ENCODE assay signal across 14 cellular contexts in genomic region chr2:23541453-23542334, GRCh38.
DNase-seq lines count a peak whose midpoint lies in the region; ATAC-seq and TF ChIP-seq lines count a peak whose summit lies in the region.
"Had no signal": no experiment of that assay in that cellular context is flagged by ENCODE, and none has a peak within 500 bp of the region (broad histone marks: within the 10 kb centered on the region; RNA-seq: fewer than 3 reads in every experiment).

No MANE protein-coding gene starts in this region.

- no peak overlapping the region for H3K9ac ChIP-seq in HCT116 (ENCODE audit: low read length)
- H3K9ac ChIP-seq: KMS-11, neural progenitor cell had no signal

- H3K9me3 ChIP-seq in HCT116 (ENCODE audit: control insufficient read depth in 1 of 2, insufficient read depth in 1 of 2, low read depth in 1 of 2, low read length in 2 of 2) (no peaks in the 10 kb centered on the region), sigmoid colon (no peaks in the 10 kb centered on the region)
- H3K9me3 ChIP-seq: colonic mucosa, thoracic aorta had no signal

- BruUV-seq in HCT116 (replicated peaks; lab: Mats Ljungman, UMichigan): no TSS peak

- no peak for TF ChIP-seq CTCF in HCT116 (IDR thresholded peaks at IDR 0.05 in 2 of 3, conservative IDR thresholded peaks at IDR 0.05 in 1 of 3; ENCODE audit: borderline replicate concordance in 1 of 3, insufficient read depth in 1 of 3, low read depth in 2 of 3, low read length in 2 of 3)
- TF ChIP-seq CTCF in glutamatergic neuron (IDR thresholded peaks at IDR 0.05; ENCODE audit: partially characterized antibody, unreplicated experiment): no peak
- no peak for TF ChIP-seq CTCF in sigmoid colon (IDR thresholded peaks at IDR 0.05)
- no peak for TF ChIP-seq CTCF in RWPE1 (conservative IDR thresholded peaks at IDR 0.05; ENCODE audit: low read depth)

- H3K27me3 ChIP-seq in HCT116 (ENCODE audit: insufficient read depth, low read length): no peaks in the 10 kb centered on the region
- H3K27me3 ChIP-seq in sigmoid colon: no peaks in the 10 kb centered on the region
- H3K27me3 ChIP-seq: colonic mucosa, neural progenitor cell had no signal

- peak overlapping the region; percentile 69 for H3K4me3 Mint-ChIP-seq in glutamatergic neuron (ENCODE audit: unreplicated experiment)
- H3K4me3 Mint-ChIP-seq: neural progenitor cell had no signal

- POLR2A ChIA-PET in HCT116 (lab: Charles Lee): no interaction called here
- POLR2A ChIA-PET in RWPE1 (lab: Yijun Ruan, JAX; ENCODE audit: low non-redundant PET): interaction anchor here (0.8 kb wide), 1 partner anchor 166 kb away, joined by 3 read pairs; no protein-coding TSS in a partner anchor

- H3K27ac Mint-ChIP-seq in glutamatergic neuron (ENCODE audit: unreplicated experiment): peak overlapping the region; percentile 85
- H3K27ac Mint-ChIP-seq: activated T-helper 2 cell treated with anti-CD3 and anti-CD28 coated beads, Interferon-gamma antibody, Interleukin-2, Interleukin-4, amounts not matched to agents 10 μg/mL and 5 μg/mL and 100 μg/mL, durations not matched to agents 14 hours and 24 hours and 36 hours had no signal

- DNase-seq in HCT116 (ENCODE audit: low read depth, low spot score): no peak
- peak; percentile 89 for DNase-seq in NCI-H69 (lab: John Stamatoyannopoulos, UW)
- no peak for DNase-seq in glutamatergic neuron
- DNase-seq in sigmoid colon: peak; percentile 85
- DNase-seq in activated T-cell treated with anti-CD3 and anti-CD28 coated beads, Interleukin-2, amount 50 U/mL, for 48 hours: no peak
- DNase-seq in RWPE1 (ENCODE audit: low spot score): no peak
- DNase-seq in HUDEP-2 (lab: John Stamatoyannopoulos, UW; ENCODE audit: unreplicated experiment in 76 of 76): no peak
- DNase-seq: activated CD4-positive, CD25-positive, alpha-beta regulatory T cell treated with anti-CD3 and anti-CD28 coated beads, Interleukin-2, amount 50 U/mL, for 72 hours; colonic mucosa had no signal

- no peak for TF ChIP-seq EP300 in sigmoid colon (IDR thresholded peaks at IDR 0.05)

- peaks cover 13% of the 10 kb centered on the region for H3K36me3 Mint-ChIP-seq in glutamatergic neuron (ENCODE audit: unreplicated experiment)
- H3K36me3 Mint-ChIP-seq: neural progenitor cell had no signal

- no peak overlapping the region for H3K4me2 ChIP-seq in HCT116 (ENCODE audit: low read length)
- H3K4me2 ChIP-seq: KMS-11, neural progenitor cell had no signal

- CTCF ChIA-PET in HCT116 (lab: Charles Lee): no interaction called here
- CTCF ChIA-PET in RWPE1 (lab: Yijun Ruan, JAX): no interaction called here

- no peak for TF ChIP-seq RAD21 in HCT116 (IDR thresholded peaks at IDR 0.05; ENCODE audit: low read depth)

- no peak overlapping the region for H2AFZ ChIP-seq in HCT116 (ENCODE audit: low read depth, low read length, poor library complexity, severe bottlenecking)
- H2AFZ ChIP-seq: neural progenitor cell had no signal

- no peaks in the 10 kb centered on the region for H4K20me1 ChIP-seq in HCT116 (ENCODE audit: insufficient read depth)

- ATAC-seq in HCT116 (no peak), HG02588 (IDR thresholded peaks at IDR 0.05; ENCODE audit: unreplicated experiment) (no peak)

- TF ChIP-seq POLR2A in HCT116 (IDR thresholded peaks at IDR 0.05; ENCODE audit: borderline replicate concordance, extremely low read depth, insufficient read depth, insufficient read length) (no peak), sigmoid colon (IDR thresholded peaks at IDR 0.05) (no peak)

- no peak overlapping the region for H3K27ac ChIP-seq in HCT116 (ENCODE audit: low read depth, low read length)
- H3K27ac ChIP-seq in sigmoid colon: peak overlapping the region in 3 of 4 donors; percentile 42 to 50 (median 46)
- no peak overlapping the region for H3K27ac ChIP-seq in RWPE1
- H3K27ac ChIP-seq: colonic mucosa, KMS-11, neural progenitor cell, thoracic aorta had no signal

- H3K36me3 ChIP-seq in HCT116 (ENCODE audit: control insufficient read depth in 1 of 2, insufficient read depth in 2 of 2, low read length in 2 of 2) (no peaks in the 10 kb centered on the region), sigmoid colon (no peaks in the 10 kb centered on the region)
- H3K36me3 ChIP-seq: colonic mucosa, neural progenitor cell, thoracic aorta had no signal

- no peaks in the 10 kb centered on the region for H3K9me2 ChIP-seq in HCT116 (ENCODE audit: insufficient read depth)

- peaks cover 10% of the 10 kb centered on the region for H3K27me3 Mint-ChIP-seq in glutamatergic neuron (ENCODE audit: unreplicated experiment)

- peaks cover 65% of the 10 kb centered on the region for H3K4me1 Mint-ChIP-seq in glutamatergic neuron (ENCODE audit: low read depth, unreplicated experiment)

- H3K4me3 ChIP-seq in HCT116 (replicated peaks in 1 of 2; ENCODE audit: low read depth in 1 of 2, low read length in 2 of 2) (no peak overlapping the region), sigmoid colon (no peak overlapping the region)
- H3K4me3 ChIP-seq: colonic mucosa, neural progenitor cell, thoracic aorta had no signal

- peaks cover 16% of the 10 kb centered on the region for H3K9me3 Mint-ChIP-seq in glutamatergic neuron (ENCODE audit: unreplicated experiment)
- H3K9me3 Mint-ChIP-seq: activated T-helper 2 cell treated with anti-CD3 and anti-CD28 coated beads, Interferon-gamma antibody, Interleukin-2, Interleukin-4, amounts not matched to agents 10 μg/mL and 5 μg/mL and 100 μg/mL, durations not matched to agents 14 hours and 24 hours and 36 hours; neural progenitor cell had no signal

- no peaks in the 10 kb centered on the region for H3K79me2 ChIP-seq in HCT116 (ENCODE audit: insufficient read depth, low read length)

- intact Hi-C loops in HCT116 (cut with micrococcal nuclease): no loop called here
- intact Hi-C loops in sigmoid colon (cut with DNase I): no loop called here

- RAD21 ChIA-PET in HCT116 (lab: Charles Lee; ENCODE audit: low non-redundant PET in 1 of 2, low total read pairs in 2 of 2, uncharacterized antibody in 2 of 2, unreplicated experiment in 2 of 2): no interaction called here

- H3K4me1 ChIP-seq in HCT116 (ENCODE audit: control insufficient read depth in 1 of 2, insufficient read depth in 2 of 2, low read length in 2 of 2): peaks cover 0 to 14% of the 10 kb centered on the region in 2 experiments; a peak in 1 of 4 replicates
- peaks cover 0 to 42% (median 32%) of the 10 kb centered on the region in 4 donors for H3K4me1 ChIP-seq in sigmoid colon
- H3K4me1 ChIP-seq: colonic mucosa, neural progenitor cell had no signal

- 27 to 72% methylated on average over 8 of the region's 8 CpGs for WGBS in sigmoid colon, 2 donors

TF ChIP-seq in HCT116, 20 proteins besides CTCF, POLR2A, EP300 and RAD21:
- TF ChIP-seq CBX3 (IDR thresholded peaks at IDR 0.05; ENCODE audit: low read depth): no peak
- TF ChIP-seq MAX (IDR thresholded peaks at IDR 0.05): no peak
- no peak for TF ChIP-seq EZH2phosphoT487 (IDR thresholded peaks at IDR 0.05; ENCODE audit: borderline replicate concordance)
- TF ChIP-seq POLR2AphosphoS5 (IDR thresholded peaks at IDR 0.05; ENCODE audit: low read depth, low read length): no peak
- no peak for TF ChIP-seq SP1 (IDR thresholded peaks at IDR 0.05; ENCODE audit: low read depth)
- TF ChIP-seq EGR1 (IDR thresholded peaks at IDR 0.05; ENCODE audit: low read depth): no peak
- peak; percentile 57 for TF ChIP-seq TCF7L2 (IDR thresholded peaks at IDR 0.05; ENCODE audit: borderline replicate concordance, extremely low read depth, insufficient read depth, insufficient read length)
TF ChIP-seq in HCT116: peak in this region for 1.

Comparison
In these comparisons a context has a peak if more than half of its experiments do, and no peak if none do; other contexts are left out.
1. DNase-seq: peak in NCI-H69 (single experiment) and sigmoid colon (single experiment); none in HCT116 (single experiment), glutamatergic neuron (single experiment), activated T-cell treated with anti-CD3 and anti-CD28 coated beads, Interleukin-2, amount 50 U/mL, for 48 hours (0 of 2), RWPE1 (single experiment) and HUDEP-2 (0 of 76).
2. H3K27ac ChIP-seq: peak in sigmoid colon (3 of 4); none in HCT116 (single experiment) and RWPE1 (single experiment).